18 cellular contexts compared by ENCODE assay signal in genomic region chr3:124969963-124970722, GRCh38. TPM values are rescaled to one million over a fixed set of nuclear protein-coding genes. Genes with fewer than 3 reads are reported as not detected.
DNase-seq lines count a peak whose midpoint lies in the region; ATAC-seq, FAIRE-seq and TF ChIP-seq lines count a peak whose summit lies in the region.
"Had no signal": no experiment of that assay in that cellular context is flagged by ENCODE, and none has a peak within 500 bp of the region (broad histone marks: within the 10 kb centered on the region; RNA-seq: fewer than 3 reads in every experiment).

No MANE protein-coding gene starts in this region.

- no peaks in the 10 kb centered on the region for H3K9me3 ChIP-seq in BLaER1 treated with 17β-estradiol and CSF1 and Interleukin-3, amounts not matched to agents 10 nM and 100 nM (replicated peaks in 1 of 11)
- no peaks in the 10 kb centered on the region for H3K9me3 ChIP-seq in GM12878 (replicated peaks; ENCODE audit: control insufficient read depth, insufficient read depth, low read length)
- no peaks in the 10 kb centered on the region for H3K9me3 ChIP-seq in kidney (ENCODE audit: control insufficient read depth in 1 of 2, low read length in 2 of 2)

- no peak for TF ChIP-seq CTCF in GM12878 (IDR thresholded peaks at IDR 0.05 in 2 of 3, conservative IDR thresholded peaks at IDR 0.05 in 1 of 3; ENCODE audit: control insufficient read depth in 2 of 3, extremely low read depth in 1 of 3, insufficient read depth in 1 of 3, low read depth in 3 of 3, low read length in 3 of 3)
- TF ChIP-seq CTCF in kidney (IDR thresholded peaks at IDR 0.05; ENCODE audit: borderline replicate concordance, extremely low read depth, insufficient read depth): peak; percentile 17

- FAIRE-seq in GM12878 (lab: Jason Lieb, UNC) (no peak), kidney (lab: Jason Lieb, UNC) (no peak)
- FAIRE-seq: D721Med had no signal

- no peak for DNase-seq in GM12878 (ENCODE audit: low read depth, low spot score)
- DNase-seq in kidney: no peak
- DNase-seq in renal cortical epithelial cell (ENCODE audit: low read depth): peak; percentile 61
- no peak for DNase-seq in NOMO-1 treated with DMSO at 0.1 percent for 48 hours (lab: John Stamatoyannopoulos, UW; ENCODE audit: unreplicated experiment)
- no peak for DNase-seq in activated CD8-positive, alpha-beta memory T cell treated with anti-CD3 and anti-CD28 coated beads for 24 hours
- DNase-seq in HCEC 1CT: no peak
- DNase-seq: CD4-positive, alpha-beta T cell; DMS79 treated with DMSO at 0.1 percent for 48 hours; GM23248; MV-4-11; NCI-H1436; NCI-H2029 treated with DMSO at 0.1 percent for 48 hours; NCI-H510A treated with DMSO at 0.1 percent for 48 hours had no signal

- intact Hi-C loops in GM12878 (cut with micrococcal nuclease; ENCODE audit: unreplicated experiment) (no loop called here), kidney (cut with DNase I) (no loop called here)

- TF ChIP-seq POLR2A in GM12878 (IDR thresholded peaks at IDR 0.05; ENCODE audit: low read depth, low read length): no peak

- no peak overlapping the region for H3K4me3 ChIP-seq in BLaER1 treated with 17β-estradiol and CSF1 and Interleukin-3, amounts not matched to agents 10 nM and 100 nM
- H3K4me3 ChIP-seq in GM12878 (no peak overlapping the region), kidney (ENCODE audit: low read length in 2 of 2) (peak overlapping the region; percentile 9 to 50)
- H3K4me3 ChIP-seq: GM23248 had no signal

- POLR2A ChIA-PET in GM12878 (lab: Charles Lee): no interaction called here

- peak overlapping the region in 1 of 11 experiments; percentile 21; a peak in 1 of 22 replicates for H3K27ac ChIP-seq in BLaER1 treated with 17β-estradiol and CSF1 and Interleukin-3, amounts not matched to agents 10 nM and 100 nM
- no peak overlapping the region for H3K27ac ChIP-seq in GM12878 (ENCODE audit: control insufficient read depth, insufficient read depth)
- H3K27ac ChIP-seq in kidney (ENCODE audit: low read depth in 2 of 2, low read length in 2 of 2): peak overlapping the region; percentile 62 to 71
- H3K27ac ChIP-seq: GM23248 had no signal

- TF ChIP-seq RAD21 in GM12878 (IDR thresholded peaks at IDR 0.05; ENCODE audit: insufficient read depth, low read depth, low read length): no peak

- peaks cover 6 to 31% (median 14%) of the 10 kb centered on the region in 11 experiments; a peak in 11 of 22 replicates for H3K36me3 ChIP-seq in BLaER1 treated with 17β-estradiol and CSF1 and Interleukin-3, amounts not matched to agents 10 nM and 100 nM
- peaks cover 3 to 16% of the 10 kb centered on the region in 2 experiments for H3K36me3 ChIP-seq in GM12878 (ENCODE audit: control insufficient read depth in 2 of 2, insufficient read depth in 2 of 2, low read length in 1 of 2)
- no peaks in the 10 kb centered on the region for H3K36me3 ChIP-seq in kidney (ENCODE audit: control insufficient read depth in 1 of 2, insufficient read depth in 2 of 2, low read length in 2 of 2)

- WGBS in GM12878 (ENCODE audit: insufficient coverage, insufficient replicate concordance, low lambda C conversion rate, missing lambda C conversion rate): 98% methylated on average over 18 of the region's 18 CpGs

- H3K79me2 ChIP-seq in GM12878 (ENCODE audit: control insufficient read depth, insufficient read depth, low read length): no peaks in the 10 kb centered on the region

- ATAC-seq in GM12878: no peak
- ATAC-seq in GM18502 (IDR thresholded peaks at IDR 0.05; ENCODE audit: poor library complexity, unreplicated experiment): no peak

- peaks cover 32 to 54% (median 41%) of the 10 kb centered on the region in 10 experiments for H3K4me1 ChIP-seq in BLaER1 treated with 17β-estradiol and CSF1 and Interleukin-3, amounts not matched to agents 10 nM and 100 nM
- H3K4me1 ChIP-seq in GM12878 (ENCODE audit: control insufficient read depth, insufficient read depth, low read length): no peaks in the 10 kb centered on the region
- H3K4me1 ChIP-seq in kidney (ENCODE audit: control insufficient read depth in 1 of 2, insufficient read depth in 1 of 2, low read depth in 1 of 2, low read length in 2 of 2): peaks cover 4 to 19% of the 10 kb centered on the region in 2 donors

- CTCF ChIA-PET in GM12878 (lab: Yijun Ruan, JAX): interaction anchor here (0.5 kb wide), 1 partner anchor 170 kb away, joined by 3 read pairs; no protein-coding TSS in a partner anchor

- H3K9ac ChIP-seq in BLaER1 treated with 17β-estradiol and CSF1 and Interleukin-3, amounts not matched to agents 10 nM and 100 nM: no peak overlapping the region
- no peak overlapping the region for H3K9ac ChIP-seq in GM12878 (ENCODE audit: control insufficient read depth, insufficient read depth, low read length)
- H3K9ac ChIP-seq in kidney (ENCODE audit: low read length in 2 of 2): peak overlapping the region in 1 of 2 donors; percentile 20
- H3K9ac ChIP-seq: GM23248 had no signal

- no peak for TF ChIP-seq EP300 in GM12878 (IDR thresholded peaks at IDR 0.05; ENCODE audit: borderline replicate concordance in 1 of 2, control insufficient read depth in 1 of 2, low read depth in 2 of 2, low read length in 2 of 2)

- BruUV-seq in GM12878 (replicated peaks; lab: Mats Ljungman, UMichigan): TSS peak; percentile 16

- H4K20me1 ChIP-seq in BLaER1 treated with 17β-estradiol and CSF1 and Interleukin-3, amounts not matched to agents 10 nM and 100 nM: no peaks in the 10 kb centered on the region
- no peaks in the 10 kb centered on the region for H4K20me1 ChIP-seq in GM12878 (ENCODE audit: control insufficient read depth, insufficient read depth)

- RAD21 ChIA-PET in GM12878 (lab: Charles Lee; ENCODE audit: unreplicated experiment): interaction anchor here (1.2 kb wide), 1 partner anchor 35 kb away, joined by 3 read pairs; no protein-coding TSS in a partner anchor

- H2AFZ ChIP-seq in GM12878 (ENCODE audit: control insufficient read depth, low read depth, low read length): no peak overlapping the region
- H2AFZ ChIP-seq: GM23248 had no signal

- in situ Hi-C loops in GM12878 (cut with MboI): no loop called here

- peak overlapping the region; percentile 63 to 84 (median 67) for H3K4me2 ChIP-seq in BLaER1 treated with 17β-estradiol and CSF1 and Interleukin-3, amounts not matched to agents 10 nM and 100 nM
- H3K4me2 ChIP-seq in GM12878 (ENCODE audit: control insufficient read depth, insufficient read depth): no peak overlapping the region

- H3K27me3 ChIP-seq in BLaER1 treated with 17β-estradiol and CSF1 and Interleukin-3, amounts not matched to agents 10 nM and 100 nM: no peaks in the 10 kb centered on the region
- H3K27me3 ChIP-seq in GM12878 (replicated peaks in 1 of 2; ENCODE audit: control insufficient read depth in 2 of 2, insufficient read depth in 2 of 2, low read length in 1 of 2): no peaks in the 10 kb centered on the region

- SMC1A ChIA-PET in GM12878 (lab: Charles Lee; ENCODE audit: uncharacterized antibody, unreplicated experiment): no interaction called here

TF ChIP-seq in GM12878, 131 proteins besides CTCF, POLR2A, EP300 and RAD21 (continues in another document):
- TF ChIP-seq FOXM1 (IDR thresholded peaks at IDR 0.05; ENCODE audit: low read depth, low read length) (no peak), YY1 (IDR thresholded peaks at IDR 0.05; ENCODE audit: low read depth, low read length) (no peak), FOS (IDR thresholded peaks at IDR 0.05; ENCODE audit: borderline replicate concordance, extremely low read depth, insufficient read length) (no peak), RUNX3 (IDR thresholded peaks at IDR 0.05; ENCODE audit: low read length) (no peak), NR2C1 (IDR thresholded peaks at IDR 0.05) (no peak), SMC3 (IDR thresholded peaks at IDR 0.05; ENCODE audit: borderline replicate concordance, low read length) (no peak)
- TF ChIP-seq, protein P1, sequence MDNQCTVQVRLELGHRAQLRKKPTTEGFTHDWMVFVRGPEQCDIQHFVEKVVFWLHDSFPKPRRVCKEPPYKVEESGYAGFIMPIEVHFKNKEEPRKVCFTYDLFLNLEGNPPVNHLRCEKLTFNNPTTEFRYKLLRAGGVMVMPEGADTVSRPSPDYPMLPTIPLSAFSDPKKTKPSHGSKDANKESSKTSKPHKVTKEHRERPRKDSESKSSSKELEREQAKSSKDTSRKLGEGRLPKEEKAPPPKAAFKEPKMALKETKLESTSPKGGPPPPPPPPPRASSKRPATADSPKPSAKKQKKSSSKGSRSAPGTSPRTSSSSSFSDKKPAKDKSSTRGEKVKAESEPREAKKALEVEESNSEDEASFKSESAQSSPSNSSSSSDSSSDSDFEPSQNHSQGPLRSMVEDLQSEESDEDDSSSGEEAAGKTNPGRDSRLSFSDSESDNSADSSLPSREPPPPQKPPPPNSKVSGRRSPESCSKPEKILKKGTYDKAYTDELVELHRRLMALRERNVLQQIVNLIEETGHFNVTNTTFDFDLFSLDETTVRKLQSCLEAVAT (IDR thresholded peaks at IDR 0.05): no peak
- TF ChIP-seq, protein P2, sequence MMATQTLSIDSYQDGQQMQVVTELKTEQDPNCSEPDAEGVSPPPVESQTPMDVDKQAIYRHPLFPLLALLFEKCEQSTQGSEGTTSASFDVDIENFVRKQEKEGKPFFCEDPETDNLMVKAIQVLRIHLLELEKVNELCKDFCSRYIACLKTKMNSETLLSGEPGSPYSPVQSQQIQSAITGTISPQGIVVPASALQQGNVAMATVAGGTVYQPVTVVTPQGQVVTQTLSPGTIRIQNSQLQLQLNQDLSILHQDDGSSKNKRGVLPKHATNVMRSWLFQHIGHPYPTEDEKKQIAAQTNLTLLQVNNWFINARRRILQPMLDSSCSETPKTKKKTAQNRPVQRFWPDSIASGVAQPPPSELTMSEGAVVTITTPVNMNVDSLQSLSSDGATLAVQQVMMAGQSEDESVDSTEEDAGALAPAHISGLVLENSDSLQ (IDR thresholded peaks at IDR 0.05): no peak

RNA-seq across cellular contexts. Expression of gene MUC13, which starts 35.6 kb away (rescaled TPM):
- total RNA-seq in GM12878 (2013; cell fraction: nucleolus; rRNA removed): 2.5 and 3.0 TPM in 2 replicates
- total RNA-seq in GM12878 (2014; rRNA removed): 0.49 and 0.68 TPM in 2 replicates
- total RNA-seq in GM12878 (2014; rRNA removed; fragmentation: Illumina TruSeq; extraction: Trizol): 0.74 and 0.98 TPM in 2 replicates
- 0.80 and 0.92 TPM in 2 replicates for total RNA-seq in GM12878 (2021)
- 0.37 TPM for polyA plus RNA-seq in GM12878 (2011; ENCODE audit: low read depth)
- polyA plus RNA-seq in GM12878 (2011; rRNA removed): 58.8 and 60.1 TPM in 2 replicates
- polyA plus RNA-seq in GM12878 (2011; cell fraction: cytosol; rRNA removed): 38.4 and 43.1 TPM in 2 replicates
- polyA plus RNA-seq in GM12878 (2011; cell fraction: nucleus; rRNA removed): 18.9 and 24.7 TPM in 2 replicates
- polyA plus RNA-seq in GM12878 (2012): 0.69 and 0.96 TPM in 2 replicates
- 1.3 and 1.5 TPM in 2 replicates for polyA plus RNA-seq in GM12878 (2014; fragmentation: Illumina TruSeq; extraction: Trizol)
- under 1 TPM; 0.43 to 0.47 TPM for polyA plus RNA-seq in GM12878 (2014; fragmentation: Nextera tagmentation; extraction: Ambion mirVana)
- 0.65 and 0.85 TPM in 2 replicates for polyA plus RNA-seq in GM12878 (2014; rRNA removed)
- under 1 TPM; 0.27 to 0.28 TPM for polyA plus RNA-seq in GM12878 (2016; fragmentation: Nextera tagmentation; extraction: Ambion mirVana)
- 22.9 and 32.0 TPM in 2 replicates for polyA minus RNA-seq in GM12878 (2011; rRNA and poly(A)+ RNA removed)
- polyA minus RNA-seq in GM12878 (2011; cell fraction: cytosol; rRNA and poly(A)+ RNA removed): 13.0 and 16.7 TPM in 2 replicates
- polyA minus RNA-seq in GM12878 (2011; cell fraction: nucleus; rRNA and poly(A)+ RNA removed): 7.6 and 9.8 TPM in 2 replicates
- total RNA-seq in kidney: 1.9 TPM
- 6.4 TPM for polyA plus RNA-seq in kidney (ENCODE audit: insufficient read depth, low read depth, low replicate concordance)
- total RNA-seq in renal cortical epithelial cell: not detected in 2 replicates
- total RNA-seq: A673, G401 had no signal

Comparison
In these comparisons a context has a peak if more than half of its experiments do, and no peak if none do; other contexts are left out.
1. H3K4me3 ChIP-seq: peak in kidney (2 of 2); none in BLaER1 treated with 17β-estradiol and CSF1 and Interleukin-3, amounts not matched to agents 10 nM and 100 nM (0 of 10) and GM12878 (single experiment).